Comparison of ENCODE assay signal across 1 cellular context in the genomic region with DNA sequence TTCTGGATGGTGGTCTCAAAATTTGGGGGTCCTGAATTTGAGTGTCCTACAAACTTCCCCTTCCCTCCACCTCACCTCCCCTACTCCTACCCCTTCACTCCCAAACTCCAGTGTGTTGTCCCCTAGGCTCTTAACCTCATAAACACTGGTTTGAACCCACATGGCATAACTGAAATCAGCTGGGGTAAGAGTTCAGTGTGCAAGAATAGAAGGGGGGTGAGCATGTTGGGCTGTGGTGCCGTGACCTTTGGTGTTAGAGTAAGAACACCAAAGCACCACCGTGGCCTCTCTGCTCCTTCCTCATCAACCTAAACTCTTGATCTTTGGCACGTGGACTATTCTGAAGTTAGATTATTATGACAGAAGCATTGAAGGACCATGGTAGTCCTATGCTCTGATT.
TF ChIP-seq lines count a peak whose summit lies in the region.

No MANE protein-coding gene starts in this region.

TF ChIP-seq in GM12878, 131 proteins besides CTCF, POLR2A, EP300 and RAD21:
- TF ChIP-seq ESRRA (IDR thresholded peaks at IDR 0.05; ENCODE audit: low read length), result no peak
- TF ChIP-seq, protein P1, sequence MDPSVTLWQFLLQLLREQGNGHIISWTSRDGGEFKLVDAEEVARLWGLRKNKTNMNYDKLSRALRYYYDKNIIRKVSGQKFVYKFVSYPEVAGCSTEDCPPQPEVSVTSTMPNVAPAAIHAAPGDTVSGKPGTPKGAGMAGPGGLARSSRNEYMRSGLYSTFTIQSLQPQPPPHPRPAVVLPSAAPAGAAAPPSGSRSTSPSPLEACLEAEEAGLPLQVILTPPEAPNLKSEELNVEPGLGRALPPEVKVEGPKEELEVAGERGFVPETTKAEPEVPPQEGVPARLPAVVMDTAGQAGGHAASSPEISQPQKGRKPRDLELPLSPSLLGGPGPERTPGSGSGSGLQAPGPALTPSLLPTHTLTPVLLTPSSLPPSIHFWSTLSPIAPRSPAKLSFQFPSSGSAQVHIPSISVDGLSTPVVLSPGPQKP (IDR thresholded peaks at IDR 0.05; ENCODE audit: low read depth, low read length), result no peak
- TF ChIP-seq, protein P2, sequence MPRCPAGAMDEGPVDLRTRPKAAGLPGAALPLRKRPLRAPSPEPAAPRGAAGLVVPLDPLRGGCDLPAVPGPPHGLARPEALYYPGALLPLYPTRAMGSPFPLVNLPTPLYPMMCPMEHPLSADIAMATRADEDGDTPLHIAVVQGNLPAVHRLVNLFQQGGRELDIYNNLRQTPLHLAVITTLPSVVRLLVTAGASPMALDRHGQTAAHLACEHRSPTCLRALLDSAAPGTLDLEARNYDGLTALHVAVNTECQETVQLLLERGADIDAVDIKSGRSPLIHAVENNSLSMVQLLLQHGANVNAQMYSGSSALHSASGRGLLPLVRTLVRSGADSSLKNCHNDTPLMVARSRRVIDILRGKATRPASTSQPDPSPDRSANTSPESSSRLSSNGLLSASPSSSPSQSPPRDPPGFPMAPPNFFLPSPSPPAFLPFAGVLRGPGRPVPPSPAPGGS (IDR thresholded peaks at IDR 0.05; ENCODE audit: borderline replicate concordance, insufficient read depth, low read depth, low read length, poor library complexity, severe bottlenecking), result no peak
- no peak for TF ChIP-seq FOS (IDR thresholded peaks at IDR 0.05; ENCODE audit: borderline replicate concordance, extremely low read depth, insufficient read length)
- no peak for TF ChIP-seq HDAC6 (IDR thresholded peaks at IDR 0.05; ENCODE audit: unreplicated experiment)
- TF ChIP-seq PAX5 (IDR thresholded peaks at IDR 0.05; ENCODE audit: borderline replicate concordance, low read depth, low read length), result no peak
- no peak for TF ChIP-seq STAT1 (conservative IDR thresholded peaks at IDR 0.05)
- no peak for TF ChIP-seq RUNX3 (IDR thresholded peaks at IDR 0.05; ENCODE audit: low read length)
- no peak for TF ChIP-seq RCOR1 (conservative IDR thresholded peaks at IDR 0.05; ENCODE audit: low read depth, low read length)
- TF ChIP-seq ZNF24 (IDR thresholded peaks at IDR 0.05), result no peak
- no peak for TF ChIP-seq E4F1 (IDR thresholded peaks at IDR 0.05; ENCODE audit: borderline replicate concordance, partially characterized antibody)
- no peak for TF ChIP-seq MEF2A (IDR thresholded peaks at IDR 0.05; ENCODE audit: insufficient read depth, low read depth, low read length)
- TF ChIP-seq, protein P3, sequence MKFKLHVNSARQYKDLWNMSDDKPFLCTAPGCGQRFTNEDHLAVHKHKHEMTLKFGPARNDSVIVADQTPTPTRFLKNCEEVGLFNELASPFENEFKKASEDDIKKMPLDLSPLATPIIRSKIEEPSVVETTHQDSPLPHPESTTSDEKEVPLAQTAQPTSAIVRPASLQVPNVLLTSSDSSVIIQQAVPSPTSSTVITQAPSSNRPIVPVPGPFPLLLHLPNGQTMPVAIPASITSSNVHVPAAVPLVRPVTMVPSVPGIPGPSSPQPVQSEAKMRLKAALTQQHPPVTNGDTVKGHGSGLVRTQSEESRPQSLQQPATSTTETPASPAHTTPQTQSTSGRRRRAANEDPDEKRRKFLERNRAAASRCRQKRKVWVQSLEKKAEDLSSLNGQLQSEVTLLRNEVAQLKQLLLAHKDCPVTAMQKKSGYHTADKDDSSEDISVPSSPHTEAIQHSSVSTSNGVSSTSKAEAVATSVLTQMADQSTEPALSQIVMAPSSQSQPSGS (IDR thresholded peaks at IDR 0.05; ENCODE audit: low read length), result no peak
